ENCODE assay signal across 8 cellular contexts in genomic region chr1:225809842-225810578, GRCh38. TPM values are rescaled to one million over a fixed set of nuclear protein-coding genes. Genes with fewer than 3 reads are reported as not detected.
A peak's percentile ranks its signal among the peaks of the same experiment; 100 is the strongest.
DNase-seq lines count a peak whose midpoint lies in the region; ATAC-seq and TF ChIP-seq lines count a peak whose summit lies in the region.

Gene EPHX1 (plus strand): TSS chr1:225810124. CDS start chr1:225828730, 18,606 bp downstream.

- H3K9me3 ChIP-seq in mucosa of stomach (ENCODE audit: control insufficient read depth, low read length) = no peaks in the 10 kb centered on the region

- no peaks in the 10 kb centered on the region for H3K36me3 ChIP-seq in mucosa of stomach (ENCODE audit: control insufficient read depth, insufficient read depth, low read length)

- H3K27ac ChIP-seq in HL-60 (replicated peaks) = no peak within 1 kb of the TSS

- DNase-seq in COLO829 (ENCODE audit: low spot score) (peak; percentile 94), HL-60 (ENCODE audit: low read depth in 1 of 2, low spot score in 1 of 2) (peak in 1 of 2 experiments; percentile 87), NOMO-1 treated with dmso at 0.1 percent for 144 hours (lab: John Stamatoyannopoulos, UW; ENCODE audit: unreplicated experiment) (peak; percentile 77), activated T-cell treated with anti-CD3 and anti-CD28 coated beads for 4 hours (peak; percentile 45), epithelial cell of proximal tubule (ENCODE audit: low read depth) (no peak)
- DNase-seq in stimulated activated CD8-positive, alpha-beta memory T cell treated with anti-CD3 and anti-CD28 coated beads, Interleukin-4, amount 100 ng/mL, for 48 hours = peak; percentile 86

- H3K9ac ChIP-seq in mucosa of stomach (ENCODE audit: low read length) = peak within 1 kb of the TSS; percentile 50

- peaks cover 40% of the 10 kb centered on the region for H3K4me1 ChIP-seq in mucosa of stomach (ENCODE audit: control insufficient read depth, insufficient read depth, low read length)

- TF ChIP-seq CTCF in HL-60 (IDR thresholded peaks at IDR 0.05; ENCODE audit: insufficient read depth, low read length) (no peak), epithelial cell of proximal tubule (conservative IDR thresholded peaks at IDR 0.05; ENCODE audit: low read depth, low read length) (no peak)

- H3K4me3 ChIP-seq in HL-60 (replicated peaks; ENCODE audit: insufficient read depth, low read length) (peak within 1 kb of the TSS; percentile 67), epithelial cell of proximal tubule (ENCODE audit: low read depth, low read length) (peak within 1 kb of the TSS; percentile 78), mucosa of stomach (ENCODE audit: low read length) (no peak within 1 kb of the TSS)

- H3K27me3 ChIP-seq in HL-60 (ENCODE audit: insufficient read depth, poor library complexity, severe bottlenecking) (no peaks in the 10 kb centered on the region), mucosa of stomach (ENCODE audit: control insufficient read depth, insufficient read depth, low read length) (no peaks in the 10 kb centered on the region)

- ATAC-seq in GM19455 (IDR thresholded peaks at IDR 0.05; ENCODE audit: unreplicated experiment) = peak; percentile 89

RNA-seq across cellular contexts. Expression of gene EPHX1, which starts in this region (rescaled TPM):
- 20.1 and 20.3 TPM in 2 replicates for total RNA-seq in epithelial cell of proximal tubule
